In genomic region chr10:68302871-68303270, GRCh38 we compare ENCODE assay signal across 3 cellular contexts.
"Had no signal": no experiment of that assay in that cellular context is flagged by ENCODE, and none has a peak within 500 bp of the region (broad histone marks: within the 10 kb centered on the region; RNA-seq: fewer than 3 reads in every experiment).

No MANE protein-coding gene starts in this region.

- H3K27ac ChIP-seq: HL-60 had no signal

- H3K4me2 ChIP-seq: GM23338 had no signal

- H2AFZ ChIP-seq: GM23338 had no signal

- H3K4me3 ChIP-seq: GM23338 had no signal

- DNase-seq: H9 had no signal
